In genomic region chr2:158102446-158102845, GRCh38 we compare ENCODE assay signal across 1 cellular context.
TF ChIP-seq lines count a peak whose summit lies in the region.

No MANE protein-coding gene starts in this region.

TF ChIP-seq in HepG2, 621 proteins besides CTCF, POLR2A, EP300 and RAD21 (continued from another document):
- TF ChIP-seq ZNF615 (CRISPR knock-in tag; IDR thresholded peaks at IDR 0.05; ENCODE audit: borderline replicate concordance) (no peak), ZNF329 (CRISPR knock-in tag; IDR thresholded peaks at IDR 0.05; ENCODE audit: low read depth) (no peak), ZSCAN29 (CRISPR knock-in tag; conservative IDR thresholded peaks at IDR 0.05) (no peak), ZKSCAN5 (CRISPR knock-in tag; IDR thresholded peaks at IDR 0.05) (no peak), NR2F2 (IDR thresholded peaks at IDR 0.05; ENCODE audit: borderline replicate concordance, low read depth) (no peak), ZFP62 (CRISPR knock-in tag; IDR thresholded peaks at IDR 0.05) (no peak)
